8 cellular contexts compared by ENCODE assay signal in genomic region chr17:80877095-80877828, GRCh38.
DNase-seq lines count a peak whose midpoint lies in the region; ATAC-seq lines count a peak whose summit lies in the region.

No MANE protein-coding gene starts in this region.

- ATAC-seq in HG03175 (IDR thresholded peaks at IDR 0.05; ENCODE audit: unreplicated experiment) = peak; percentile 88

- peak; percentile 75 for DNase-seq in activated T-cell treated with anti-CD3 and anti-CD28 coated beads for 24 hours (ENCODE audit: low read depth)
- DNase-seq in activated T-cell treated with anti-CD3 and anti-CD28 coated beads, Interleukin-2, amount 50 U/mL, for 1 hour = no peak
- DNase-seq in activated CD8-positive, alpha-beta memory T cell treated with anti-CD3 and anti-CD28 coated beads, Interleukin-2, amount 50 U/mL, for 4 hours = peak; percentile 28
- DNase-seq in stimulated activated CD4-positive, alpha-beta T cell treated with anti-CD3 and anti-CD28 coated beads, Interleukin-12 subunit alpha, Interleukin-12 subunit beta, amount 100 ng/mL, for 48 hours (ENCODE audit: low read depth in 2 of 3, low spot score in 1 of 3) = peak; percentile 64 to 75 (median 70)
- DNase-seq in DMS 273 treated with DMSO at 0.1 percent for 48 hours (lab: John Stamatoyannopoulos, UW) = no peak
- DNase-seq in DMS114 treated with DMSO at 0.1 percent for 48 hours (lab: John Stamatoyannopoulos, UW; ENCODE audit: unreplicated experiment) = no peak
- DNase-seq in kidney glomerular epithelial cell (lab: John Stamatoyannopoulos, UW) = no peak

Comparison
In these comparisons a context has a peak if more than half of its experiments do, and no peak if none do; other contexts are left out.
1. DNase-seq: peak in activated T-cell treated with anti-CD3 and anti-CD28 coated beads for 24 hours (single experiment), activated CD8-positive, alpha-beta memory T cell treated with anti-CD3 and anti-CD28 coated beads, Interleukin-2, amount 50 U/mL, for 4 hours (single experiment) and stimulated activated CD4-positive, alpha-beta T cell treated with anti-CD3 and anti-CD28 coated beads, Interleukin-12 subunit alpha, Interleukin-12 subunit beta, amount 100 ng/mL, for 48 hours (3 of 3); none in activated T-cell treated with anti-CD3 and anti-CD28 coated beads, Interleukin-2, amount 50 U/mL, for 1 hour (single experiment), DMS 273 treated with DMSO at 0.1 percent for 48 hours (single experiment), DMS114 treated with DMSO at 0.1 percent for 48 hours (single experiment) and kidney glomerular epithelial cell (single experiment).